ENCODE assay signal across 10 cellular contexts in genomic region chr2:239308696-239309397, GRCh38.
A peak's percentile ranks its signal among the peaks of the same experiment; 100 is the strongest.
DNase-seq lines count a peak whose midpoint lies in the region; ATAC-seq, FAIRE-seq and TF ChIP-seq lines count a peak whose summit lies in the region.
"Had no signal": no experiment of that assay in that cellular context is flagged by ENCODE, and none has a peak within 500 bp of the region (broad histone marks: within the 10 kb centered on the region; RNA-seq: fewer than 3 reads in every experiment).

No MANE protein-coding gene starts in this region.

- TF ChIP-seq POLR2A in tibial nerve (IDR thresholded peaks at IDR 0.05): peak in 1 of 2 donors; percentile 43

- H3K36me3 ChIP-seq in mucosa of descending colon (ENCODE audit: low read depth) (no peaks in the 10 kb centered on the region), tibial nerve (no peaks in the 10 kb centered on the region)

- H3K27ac ChIP-seq in tibial nerve: peak overlapping the region; percentile 49 to 90 (median 76)
- H3K27ac ChIP-seq: 22Rv1 had no signal

- H3K27me3 ChIP-seq in tibial nerve: no peaks in the 10 kb centered on the region

- no peak overlapping the region for H3K4me3 ChIP-seq in mucosa of descending colon
- H3K4me3 ChIP-seq in tibial nerve: peak overlapping the region; percentile 22 to 49 (median 30)

- TF ChIP-seq CTCF in mucosa of descending colon (IDR thresholded peaks at IDR 0.05) (no peak), tibial nerve (IDR thresholded peaks at IDR 0.05) (no peak)

- peaks cover 13% of the 10 kb centered on the region for H3K4me1 ChIP-seq in mucosa of descending colon (ENCODE audit: low read depth)
- peaks cover 0 to 90% (median 62%) of the 10 kb centered on the region in 4 donors for H3K4me1 ChIP-seq in tibial nerve

- FAIRE-seq in endometrium (lab: Jason Lieb, UNC): peak; percentile 62

- no peaks in the 10 kb centered on the region for H3K9me3 ChIP-seq in mucosa of descending colon
- no peaks in the 10 kb centered on the region for H3K9me3 ChIP-seq in tibial nerve

- 47 to 58% methylated on average over 32 of the region's 32 CpGs for WGBS in tibial nerve, 2 donors

- peak; percentile 15 for DNase-seq in activated CD4-positive, CD25-positive, alpha-beta regulatory T cell treated with anti-CD3 and anti-CD28 coated beads, Interleukin-2, amount 50 U/mL, for 72 hours
- no peak for DNase-seq in activated CD4-positive, CD25-positive, alpha-beta regulatory T cell (lab: John Stamatoyannopoulos, UW)
- DNase-seq in mucosa of descending colon (peak in 2 of 3 donors; percentile 20 to 28), tibial nerve (ENCODE audit: low spot score in 2 of 2) (peak in 1 of 2 donors; percentile 68), cerebellar nuclear complex (lab: John Stamatoyannopoulos, UW) (no peak), kidney tubule cell (ENCODE audit: low spot score) (no peak)
- DNase-seq: NCI-H187 had no signal

- ATAC-seq in mucosa of descending colon (no peak), GM21529 (IDR thresholded peaks at IDR 0.05; ENCODE audit: unreplicated experiment) (no peak)

- intact Hi-C loops in mucosa of descending colon (cut with DNase I, micrococcal nuclease): no loop called here

- TF ChIP-seq EP300 in tibial nerve (IDR thresholded peaks at IDR 0.05): peak in 1 of 2 donors; percentile 77

Comparison
In these comparisons a context has a peak if more than half of its experiments do, and no peak if none do; other contexts are left out.
1. DNase-seq: peak in activated CD4-positive, CD25-positive, alpha-beta regulatory T cell treated with anti-CD3 and anti-CD28 coated beads, Interleukin-2, amount 50 U/mL, for 72 hours (single experiment) and mucosa of descending colon (2 of 3); none in activated CD4-positive, CD25-positive, alpha-beta regulatory T cell (0 of 4), cerebellar nuclear complex (0 of 2) and kidney tubule cell (single experiment).